In the genomic region with DNA sequence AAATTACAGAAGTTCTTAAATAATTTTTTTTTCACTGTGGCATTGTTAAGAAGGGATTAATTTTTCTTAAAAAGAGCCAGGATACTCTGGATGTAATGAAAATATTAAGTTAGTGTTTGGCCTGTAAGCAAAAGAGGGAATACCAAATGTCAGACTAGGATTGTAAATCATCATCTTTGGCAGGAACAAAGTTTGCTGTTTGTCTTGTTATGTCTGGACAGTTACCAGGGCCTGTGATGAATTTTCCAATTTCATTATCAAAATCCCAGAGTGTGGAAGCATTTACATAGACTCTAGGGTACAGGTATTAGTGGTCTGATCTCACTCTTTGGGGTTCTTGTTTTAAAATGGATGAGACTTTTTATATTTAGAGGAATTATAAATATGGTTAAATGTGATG, we compare ENCODE assay signal across 1 cellular context.
TF ChIP-seq lines count a peak whose summit lies in the region.

No MANE protein-coding gene starts in this region.

TF ChIP-seq in A549, 52 proteins besides CTCF, POLR2A, EP300 and RAD21 (continued from another document):
- TF ChIP-seq ZC3H11A (IDR thresholded peaks at IDR 0.05) = no peak
- TF ChIP-seq EHF (CRISPR knock-in tag; IDR thresholded peaks at IDR 0.05) = no peak
- TF ChIP-seq FOXS1 (CRISPR knock-in tag; IDR thresholded peaks at IDR 0.05) = no peak
- TF ChIP-seq ZNF302 (CRISPR knock-in tag; IDR thresholded peaks at IDR 0.05) = no peak
- TF ChIP-seq E2F6 (IDR thresholded peaks at IDR 0.05; ENCODE audit: borderline replicate concordance, low read depth) = no peak
- no peak for TF ChIP-seq NR3C1 (IDR thresholded peaks at IDR 0.05)
